In the genomic region with DNA sequence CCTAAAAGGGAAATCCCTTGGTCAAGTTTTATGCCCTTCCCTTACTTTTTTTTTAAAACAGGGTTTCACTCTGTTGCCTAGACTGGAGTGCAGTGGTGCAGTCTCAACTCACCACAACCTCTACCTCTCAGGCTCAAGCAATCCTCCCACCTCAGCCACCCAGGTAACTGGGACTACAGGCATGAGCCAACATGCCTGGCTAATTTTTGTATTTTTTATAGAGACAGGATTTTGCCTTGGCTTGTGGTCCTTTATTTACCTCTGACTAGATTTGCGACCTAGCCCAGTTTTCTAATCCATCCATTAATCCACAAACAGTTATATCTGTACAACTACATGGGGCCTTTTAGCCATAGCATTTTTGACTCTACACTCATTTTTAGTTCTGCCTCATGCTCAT, we compare ENCODE assay signal across 29 cellular contexts. TPM values are rescaled to one million over a fixed set of nuclear protein-coding genes. Genes with fewer than 3 reads are reported as not detected.
"Had no signal": no experiment of that assay in that cellular context is flagged by ENCODE, and none has a peak within 500 bp of the region (broad histone marks: within the 10 kb centered on the region; RNA-seq: fewer than 3 reads in every experiment).

No MANE protein-coding gene starts in this region.

- H3K36me3 ChIP-seq: brain microvascular endothelial cell, MG63, SJCRH30 had no signal

- H3K27me3 ChIP-seq: brain microvascular endothelial cell, MG63, SJCRH30 had no signal

- H3K4me3 Mint-ChIP-seq: activated CD4-positive, alpha-beta memory T cell treated with anti-CD3 and anti-CD28 coated beads, Interleukin-2, amount 10 ng/mL, durations not matched to agents 7 days and 5 days; activated CD4-positive, alpha-beta T cell treated with anti-CD3 and anti-CD28 coated beads for 36 hours; activated naive CD4-positive, alpha-beta T cell treated with anti-CD3 and anti-CD28 coated beads for 36 hours; activated naive CD8-positive, alpha-beta T cell; activated T-helper 17 cell treated with anti-CD3 and anti-CD28 coated beads, Interleukin-2, amount 50 U/mL, for 72 hours had no signal

- H3K27me3 Mint-ChIP-seq: activated CD4-positive, alpha-beta memory T cell treated with anti-CD3 and anti-CD28 coated beads, Interleukin-2, amount 10 ng/mL, durations not matched to agents 7 days and 5 days; activated CD4-positive, alpha-beta T cell treated with anti-CD3 and anti-CD28 coated beads for 36 hours; activated T-helper 17 cell treated with anti-CD3 and anti-CD28 coated beads, Interleukin-2, amount 50 U/mL, for 72 hours had no signal

- H3K27ac ChIP-seq: brain microvascular endothelial cell, KMS-11, SJCRH30, VCaP had no signal

- H3K4me1 ChIP-seq: SJCRH30 had no signal

- ATAC-seq: activated CD4-positive, alpha-beta T cell treated with anti-CD3 and anti-CD28 coated beads for 36 hours; activated T-helper 17 cell treated with anti-CD3 and anti-CD28 coated beads, Interleukin-2, amount 50 U/mL, for 72 hours had no signal

- H3K9me3 Mint-ChIP-seq: activated CD4-positive, alpha-beta memory T cell treated with anti-CD3 and anti-CD28 coated beads, Interleukin-2, amount 10 ng/mL, durations not matched to agents 7 days and 5 days; activated naive CD4-positive, alpha-beta T cell treated with anti-CD3 and anti-CD28 coated beads for 36 hours; activated T-helper 17 cell treated with anti-CD3 and anti-CD28 coated beads, Interleukin-2, amount 50 U/mL, for 72 hours had no signal

- H3K9me3 ChIP-seq: MG63, SK-N-SH had no signal

- H3K9me2 ChIP-seq: SK-N-SH had no signal

- DNase-seq: activated CD4-positive, alpha-beta memory T cell treated with anti-CD3 and anti-CD28 coated beads, Interleukin-2, amount 10 ng/mL, durations not matched to agents 7 days and 5 days; activated CD4-positive, alpha-beta T cell treated with anti-CD3 and anti-CD28 coated beads for 36 hours; activated CD4-positive, alpha-beta T cell treated with anti-CD3 and anti-CD28 coated beads, Interleukin-2, amount 50 U/mL, for 1 hour; activated gamma-delta T cell; activated naive CD4-positive, alpha-beta T cell treated with anti-CD3 and anti-CD28 coated beads for 36 hours; activated T-cell treated with anti-CD3 and anti-CD28 coated beads for 4 hours; activated T-cell treated with anti-CD3 and anti-CD28 coated beads, Interleukin-2, amount 50 U/mL, for 48 hours; amygdala; brain microvascular endothelial cell; caudate nucleus; MG63; MV-4-11; NCI-H1092 treated with DMSO at 0.1 percent for 48 hours; NCI-H1436 treated with DMSO at 0.1 percent for 48 hours; NCI-H187; NCI-H2081; NCI-H446; NCI-H524; NCI-H774; Right ventricle myocardium superior; SJCRH30; SK-N-SH; T-helper 1 cell had no signal

- H3K4me3 ChIP-seq: MG63, SJCRH30 had no signal

- H3K4me1 Mint-ChIP-seq: activated CD4-positive, alpha-beta memory T cell treated with anti-CD3 and anti-CD28 coated beads, Interleukin-2, amount 10 ng/mL, durations not matched to agents 7 days and 5 days; activated CD4-positive, alpha-beta T cell treated with anti-CD3 and anti-CD28 coated beads for 36 hours; activated T-helper 17 cell treated with anti-CD3 and anti-CD28 coated beads, Interleukin-2, amount 50 U/mL, for 72 hours had no signal

- H3K27ac Mint-ChIP-seq: activated CD4-positive, alpha-beta memory T cell treated with anti-CD3 and anti-CD28 coated beads, Interleukin-2, amount 10 ng/mL, durations not matched to agents 7 days and 5 days; activated CD4-positive, alpha-beta T cell treated with anti-CD3 and anti-CD28 coated beads for 36 hours; activated naive CD4-positive, alpha-beta T cell treated with anti-CD3 and anti-CD28 coated beads for 36 hours; activated naive CD8-positive, alpha-beta T cell; activated T-helper 17 cell treated with anti-CD3 and anti-CD28 coated beads, Interleukin-2, amount 50 U/mL, for 72 hours had no signal

- H3K4me2 ChIP-seq: KMS-11, SK-N-SH had no signal

RNA-seq across cellular contexts. Expression of gene CDS1, which starts 23.7 kb away (rescaled TPM):
- total RNA-seq: OCI-LY7; T-helper 2 cell treated with Interferon-gamma antibody and Interleukin-4, amounts not matched to agents 100 ng/mL and 5 ng/mL, for 36 hours had no signal
